In genomic region chr19:13782537-13782936, GRCh38 we compare ENCODE assay signal across 17 cellular contexts. TPM values are rescaled to one million over a fixed set of nuclear protein-coding genes. Genes with fewer than 3 reads are reported as not detected.
DNase-seq lines count a peak whose midpoint lies in the region; ATAC-seq and TF ChIP-seq lines count a peak whose summit lies in the region.
"Had no signal": no experiment of that assay in that cellular context is flagged by ENCODE, and none has a peak within 500 bp of the region (broad histone marks: within the 10 kb centered on the region; RNA-seq: fewer than 3 reads in every experiment).

No MANE protein-coding gene starts in this region.

- TF ChIP-seq EP300 in sigmoid colon (IDR thresholded peaks at IDR 0.05), result no peak

- H2BK5ac ChIP-seq in H9 (ENCODE audit: insufficient read length, low read length), result no peak overlapping the region

- H2AK5ac ChIP-seq in H9 (ENCODE audit: insufficient read length, low read length), result no peak overlapping the region

- H3K23me2 ChIP-seq in H9 (ENCODE audit: insufficient read length, low read depth, low read length, poor library complexity, severe bottlenecking), result no peaks in the 10 kb centered on the region

- intact Hi-C loops in sigmoid colon (cut with DNase I), result loop anchor here (5.0 kb wide), 1 partner anchor 170 kb away; the partner anchor contains the start of gene DCAF15

- peaks cover 21 to 24% (median 24%) of the 10 kb centered on the region in 3 experiments for H3K36me3 Mint-ChIP-seq in H9 (ENCODE audit: insufficient read depth in 1 of 3, low read depth in 3 of 3)

- DNase-seq in sigmoid colon (no peak), H9 (no peak), HEK293T (ENCODE audit: extremely low spot score) (no peak), Ammon's horn (ENCODE audit: low spot score) (no peak), NCI-H510A (lab: John Stamatoyannopoulos, UW) (no peak)
- DNase-seq: Calu3; central memory CD4-positive, alpha-beta T cell; effector CD8-positive, alpha-beta T cell; islet precursor cell; MV-4-11; NCI-H2107 had no signal

- H3K27ac ChIP-seq in DOHH2 (ENCODE audit: low read depth, low read length) (peak overlapping the region; percentile 93), OCI-LY1 (ENCODE audit: low read depth, low read length, poor library complexity, severe bottlenecking) (peak overlapping the region; percentile 63), sigmoid colon (peak overlapping the region in 3 of 4 donors; percentile 69 to 87 (median 75)), H9 (ENCODE audit: insufficient read length, low read depth, low read length) (no peak overlapping the region)

- no peaks in the 10 kb centered on the region for H3K79me1 ChIP-seq in H9 (ENCODE audit: insufficient read depth, low read depth, low read length, poor library complexity, severe bottlenecking)

- TF ChIP-seq CTCF in DOHH2 (IDR thresholded peaks at IDR 0.05; ENCODE audit: low read depth, low read length, poor library complexity, severe bottlenecking) (no peak), OCI-LY1 (IDR thresholded peaks at IDR 0.05; ENCODE audit: low read length) (no peak), sigmoid colon (IDR thresholded peaks at IDR 0.05) (no peak), H9 (conservative IDR thresholded peaks at IDR 0.05) (no peak)

- H4K91ac ChIP-seq in H9 (ENCODE audit: insufficient read length, low read depth, low read length), result no peak overlapping the region

- TF ChIP-seq POLR2A in sigmoid colon (IDR thresholded peaks at IDR 0.05), result no peak

- 0 out of 7 replicates have a peak overlapping the region, but pooled peaks of 1 of the 3 experiments have one; percentile 32 for H3K27ac Mint-ChIP-seq in H9

- WGBS in sigmoid colon, 2 donors, result 37 to 72% methylated on average over 8 of the region's 8 CpGs
- WGBS in H9 (ENCODE audit: extremely low coverage, insufficient read length, low lambda C conversion rate), result no CpG with 5 or more reads among the region's 8 CpGs

- no peak overlapping the region for H2BK120ac ChIP-seq in H9 (ENCODE audit: low read depth, low read length, poor library complexity, severe bottlenecking)

- H4K8ac ChIP-seq in H9 (replicated peaks; ENCODE audit: insufficient read length, low read depth, low read length), result no peak overlapping the region

- H3K4me2 ChIP-seq in DOHH2 (ENCODE audit: low read length) (no peak overlapping the region), OCI-LY1 (ENCODE audit: low read length) (no peak overlapping the region), H9 (ENCODE audit: insufficient read depth, insufficient read length, low read length) (no peak overlapping the region)

- H4K5ac ChIP-seq in H9 (ENCODE audit: insufficient read length, low read depth, low read length), result no peak overlapping the region

- no peak overlapping the region for H3K4me3 Mint-ChIP-seq in H9
- H3K4me3 Mint-ChIP-seq: stimulated activated naive CD8-positive, alpha-beta T cell treated with anti-CD3 and anti-CD28 coated beads, Interleukin-15, Interleukin-2, amounts not matched to agents 100 ng/mL and 50 ng/mL, for 24 hours had no signal

- peak; percentile 12 for ATAC-seq in esophagus mucosa
- ATAC-seq: HepG2 had no signal

- POLR2A ChIA-PET in HEK293T (lab: Yijun Ruan, JAX), result interaction anchor here (1.6 kb wide), 1 partner anchor 8 kb away, joined by 5 read pairs; the partner anchor contains the start of gene C19orf53

- no peak overlapping the region for H3K4ac ChIP-seq in H9 (ENCODE audit: low read depth, low read length)

- H3K9me3 ChIP-seq in DOHH2 (ENCODE audit: control insufficient read depth, insufficient read depth, low read length) (no peaks in the 10 kb centered on the region), OCI-LY1 (ENCODE audit: low read length) (no peaks in the 10 kb centered on the region), sigmoid colon (no peaks in the 10 kb centered on the region), H9 (ENCODE audit: control insufficient read depth, low read depth, low read length) (no peaks in the 10 kb centered on the region)

- no peak overlapping the region for H2BK12ac ChIP-seq in H9 (ENCODE audit: insufficient read length, low read depth, low read length)

- H3K4me1 Mint-ChIP-seq in H9, result peaks cover 7 to 20% of the 10 kb centered on the region in 2 experiments

- H2AFZ ChIP-seq in OCI-LY1 (ENCODE audit: low read length) (no peak overlapping the region), H9 (ENCODE audit: low read length) (no peak overlapping the region)

- H3K14ac ChIP-seq in H9 (ENCODE audit: insufficient read depth, low read length), result no peak overlapping the region

- no peak overlapping the region for H3K18ac ChIP-seq in H9 (ENCODE audit: insufficient read length, low read depth, low read length)

- H4K20me1 ChIP-seq in DOHH2 (ENCODE audit: control insufficient read depth, insufficient read depth, low read depth, low read length) (no peaks in the 10 kb centered on the region), OCI-LY1 (ENCODE audit: insufficient read depth, low read length) (no peaks in the 10 kb centered on the region), H9 (ENCODE audit: control insufficient read depth, insufficient read depth, insufficient read length) (no peaks in the 10 kb centered on the region)

- H3K27me3 ChIP-seq in DOHH2 (ENCODE audit: control insufficient read depth, low read length) (no peaks in the 10 kb centered on the region), OCI-LY1 (ENCODE audit: insufficient read depth, low read length) (no peaks in the 10 kb centered on the region), sigmoid colon (no peaks in the 10 kb centered on the region), H9 (ENCODE audit: insufficient read depth, low read length) (no peaks in the 10 kb centered on the region)

- H3K56ac ChIP-seq in H9 (ENCODE audit: insufficient read length, low read depth, low read length), result no peak overlapping the region

- peaks cover 1% of the 10 kb centered on the region; the same call in 1 of the 2 replicates for H3K27me3 Mint-ChIP-seq in H9 (ENCODE audit: low read depth)
- H3K27me3 Mint-ChIP-seq: stimulated activated naive CD8-positive, alpha-beta T cell treated with anti-CD3 and anti-CD28 coated beads, Interleukin-15, Interleukin-2, amounts not matched to agents 100 ng/mL and 50 ng/mL, for 24 hours had no signal

- H3K4me1 ChIP-seq in DOHH2 (ENCODE audit: control insufficient read depth, low read length), result peaks cover 55% of the 10 kb centered on the region
- H3K4me1 ChIP-seq in OCI-LY1 (ENCODE audit: insufficient read depth, low read length, severe bottlenecking), result peaks cover 28% of the 10 kb centered on the region
- peaks cover 0 to 39% (median 26%) of the 10 kb centered on the region in 4 donors for H3K4me1 ChIP-seq in sigmoid colon
- no peaks in the 10 kb centered on the region for H3K4me1 ChIP-seq in H9 (ENCODE audit: insufficient read depth, low read length)

- CTCF ChIA-PET in HEK293T (lab: Yijun Ruan, JAX), result interaction anchor here (0.5 to 1.5 kb wide), 2 partner anchors 79 kb away, joined by 3 to 7 read pairs; no protein-coding TSS in a partner anchor

- no peak overlapping the region for H3K9ac ChIP-seq in OCI-LY1 (ENCODE audit: low read length)
- H3K9ac ChIP-seq in H9 (ENCODE audit: extremely low read depth, insufficient read length, low read length), result no peak overlapping the region

- H3K4me3 ChIP-seq in DOHH2 (ENCODE audit: low read length) (no peak overlapping the region), OCI-LY1 (ENCODE audit: low read depth, low read length, poor library complexity, severe bottlenecking) (no peak overlapping the region), sigmoid colon (no peak overlapping the region)

- H3K79me2 ChIP-seq in DOHH2 (ENCODE audit: control insufficient read depth, low read length) (peaks cover 4% of the 10 kb centered on the region; the same call in 1 of the 2 replicates), OCI-LY1 (ENCODE audit: insufficient read depth, low read length) (no peaks in the 10 kb centered on the region), H9 (ENCODE audit: insufficient read depth, low read length) (no peaks in the 10 kb centered on the region)

- no peak overlapping the region for H2BK15ac ChIP-seq in H9 (ENCODE audit: low read depth, low read length)

- no peak overlapping the region for H3K23ac ChIP-seq in H9 (ENCODE audit: insufficient read length, low read depth, low read length)

- no peak overlapping the region for H3T11ph ChIP-seq in H9 (ENCODE audit: low read length)

- H3K9me3 Mint-ChIP-seq in H9, result no peaks in the 10 kb centered on the region; a peak in 1 of 5 replicates
- H3K9me3 Mint-ChIP-seq: neural crest cell; stimulated activated naive CD8-positive, alpha-beta T cell treated with anti-CD3 and anti-CD28 coated beads, Interleukin-15, Interleukin-2, amounts not matched to agents 100 ng/mL and 50 ng/mL, for 24 hours had no signal

- H2BK20ac ChIP-seq in H9 (ENCODE audit: low read depth, low read length, poor library complexity, severe bottlenecking), result no peak overlapping the region

- no peaks in the 10 kb centered on the region for H3K9me2 ChIP-seq in DOHH2 (replicated peaks; ENCODE audit: control insufficient read depth, low read length)
- no peaks in the 10 kb centered on the region for H3K9me2 ChIP-seq in OCI-LY1 (ENCODE audit: low read depth, low read length)

- peaks cover 20% of the 10 kb centered on the region for H3K36me3 ChIP-seq in DOHH2 (ENCODE audit: control insufficient read depth, low read length)
- H3K36me3 ChIP-seq in OCI-LY1 (ENCODE audit: insufficient read depth, low read length), result peaks cover 25% of the 10 kb centered on the region
- H3K36me3 ChIP-seq in sigmoid colon, result peaks cover 15 to 23% (median 16%) of the 10 kb centered on the region in 4 donors

- H3F3A ChIP-seq in DOHH2 (ENCODE audit: control insufficient read depth, insufficient read depth), result peaks cover 28% of the 10 kb centered on the region
- H3F3A ChIP-seq in OCI-LY1 (ENCODE audit: insufficient read depth, low read length), result no peaks in the 10 kb centered on the region

TF ChIP-seq in HEK293T, 16 proteins besides CTCF, POLR2A, EP300 and RAD21:
- TF ChIP-seq LEF1 (IDR thresholded peaks at IDR 0.05; ENCODE audit: borderline replicate concordance) (no peak), ARNT (IDR thresholded peaks at IDR 0.05) (no peak)

RNA-seq across cellular contexts. Expression of gene C19orf53, which starts 8.3 kb away (rescaled TPM):
- total RNA-seq in esophagus mucosa, result 60.2 TPM
- total RNA-seq in sigmoid colon, result 100 to 1,000 TPM; 139 to 229 (median 198) TPM
- 100 to 1,000 TPM; 105 to 133 (median 113) TPM for polyA plus RNA-seq in sigmoid colon
- 127 and 129 TPM in 2 replicates for total RNA-seq in H9 (2021)

RNA-seq across cellular contexts. Expression of gene ZSWIM4, which starts 12.7 kb away (rescaled TPM):
- total RNA-seq in esophagus mucosa (10.9 TPM), sigmoid colon (1 to 10 TPM; 2.3 to 4.4 (median 3.3) TPM), H9 (2021) (50.7 and 53.1 TPM in 2 replicates)
- 1 to 10 TPM in 2 of 3 donors, under 1 TPM in 1; 0.60 to 3.3 (median 1.4) TPM for polyA plus RNA-seq in sigmoid colon

RNA-seq across cellular contexts. Expression of gene MRI1, which starts 18.2 kb away (rescaled TPM):
- total RNA-seq in esophagus mucosa (22.4 TPM), sigmoid colon (10 to 100 TPM; 26.2 to 70.9 (median 41.3) TPM), H9 (2021) (17.2 and 19.5 TPM in 2 replicates)
- polyA plus RNA-seq in sigmoid colon, result 10 to 100 TPM in 2 of 3 donors, 1 to 10 TPM in 1; 5.8 to 27.4 (median 12.0) TPM
